ENCODE assay signal across 23 cellular contexts in genomic region chr6:15533379-15534044, GRCh38.
DNase-seq lines count a peak whose midpoint lies in the region; ATAC-seq and TF ChIP-seq lines count a peak whose summit lies in the region.
"Had no signal": no experiment of that assay in that cellular context is flagged by ENCODE, and none has a peak within 500 bp of the region (broad histone marks: within the 10 kb centered on the region; RNA-seq: fewer than 3 reads in every experiment).

No MANE protein-coding gene starts in this region.

- H3K36me3 Mint-ChIP-seq in Caco-2 (ENCODE audit: insufficient read depth, unreplicated experiment), result peaks cover 36% of the 10 kb centered on the region

- H3K4me1 ChIP-seq in Caco-2, result no peaks in the 10 kb centered on the region
- H3K4me1 ChIP-seq in mucosa of descending colon (ENCODE audit: low read depth), result no peaks in the 10 kb centered on the region

- no peaks in the 10 kb centered on the region for H3K4me1 Mint-ChIP-seq in Caco-2 (ENCODE audit: low read depth, unreplicated experiment)
- H3K4me1 Mint-ChIP-seq: activated naive CD8-positive, alpha-beta T cell treated with anti-CD3 and anti-CD28 coated beads, Interleukin-2, amount 50 U/mL, for 24 hours had no signal

- no peak overlapping the region for H3K4me3 Mint-ChIP-seq in Caco-2 (ENCODE audit: unreplicated experiment)
- H3K4me3 Mint-ChIP-seq: activated naive CD8-positive, alpha-beta T cell treated with anti-CD3 and anti-CD28 coated beads, Interleukin-2, amount 50 U/mL, for 24 hours; CD8-positive, alpha-beta T cell; endodermal cell had no signal

- DNase-seq in Caco-2 (no peak), HEK293T (ENCODE audit: extremely low spot score) (no peak), epidermal melanocyte (ENCODE audit: insufficient read length, low spot score) (peak; percentile 8), mucosa of descending colon (no peak), Ammon's horn (ENCODE audit: low spot score) (no peak), Kasumi-1 (lab: John Stamatoyannopoulos, UW) (no peak)
- no peak for DNase-seq in stimulated activated CD4-positive, alpha-beta T cell treated with anti-CD3 and anti-CD28 coated beads, Interleukin-4, amount 100 ng/mL, for 4 hours
- DNase-seq: activated CD4-positive, alpha-beta T cell treated with anti-CD3 and anti-CD28 coated beads for 1 hour; activated naive CD8-positive, alpha-beta T cell treated with anti-CD3 and anti-CD28 coated beads, Interleukin-2, amount 50 U/mL, for 24 hours; body of pancreas; CD8-positive, alpha-beta T cell; DMS53; endodermal cell; NCI-H446; OCI-M1; SHP77; stimulated activated CD4-positive, alpha-beta T cell treated with anti-CD3 and anti-CD28 coated beads, Interleukin-2, amount 100 ng/mL, for 48 hours; stimulated activated naive CD8-positive, alpha-beta T cell treated with anti-CD3 and anti-CD28 coated beads, Interleukin-15, Interleukin-2, amounts not matched to agents 100 U/mL and 50 U/mL, for 24 hours; SW 1271 had no signal

- POLR2A ChIA-PET in Caco-2 (lab: Charles Lee) (no interaction called here), HEK293T (lab: Yijun Ruan, JAX) (interaction anchor here (0.8 kb wide), 1 partner anchor 10 kb away, joined by 3 read pairs; no protein-coding TSS in a partner anchor)

- H3K27ac Mint-ChIP-seq in Caco-2 (ENCODE audit: unreplicated experiment), result peak overlapping the region; percentile 32
- H3K27ac Mint-ChIP-seq: activated naive CD8-positive, alpha-beta T cell treated with anti-CD3 and anti-CD28 coated beads, Interleukin-2, amount 50 U/mL, for 24 hours; activated T-helper 2 cell treated with anti-CD3 and anti-CD28 coated beads, Interferon-gamma antibody, Interleukin-2, Interleukin-4, amounts not matched to agents 10 μg/mL and 5 μg/mL and 100 μg/mL, durations not matched to agents 14 hours and 24 hours and 36 hours; CD8-positive, alpha-beta T cell; endodermal cell had no signal

- BruUV-seq in Caco-2 (replicated peaks; lab: Mats Ljungman, UMichigan), result no TSS peak

- H3K9me3 ChIP-seq in Caco-2, result no peaks in the 10 kb centered on the region
- no peaks in the 10 kb centered on the region for H3K9me3 ChIP-seq in mucosa of descending colon
- H3K9me3 ChIP-seq: body of pancreas had no signal

- intact Hi-C loops in Caco-2 (cut with micrococcal nuclease; ENCODE audit: unreplicated experiment) (no loop called here), mucosa of descending colon (cut with DNase I, micrococcal nuclease) (no loop called here)

- no peak overlapping the region for H3K4me3 ChIP-seq in Caco-2 (ENCODE audit: low read depth, low read length)
- H3K4me3 ChIP-seq in mucosa of descending colon, result no peak overlapping the region
- H3K4me3 ChIP-seq: body of pancreas, GM12878, hepatocyte had no signal

- H3K27me3 ChIP-seq in Caco-2 (replicated peaks; ENCODE audit: control insufficient read depth, insufficient read depth, low read length), result no peaks in the 10 kb centered on the region
- H3K27me3 ChIP-seq: body of pancreas, hepatocyte had no signal

- H3K9me3 Mint-ChIP-seq in Caco-2 (ENCODE audit: unreplicated experiment), result no peaks in the 10 kb centered on the region
- H3K9me3 Mint-ChIP-seq: activated naive CD8-positive, alpha-beta T cell treated with anti-CD3 and anti-CD28 coated beads, Interleukin-2, amount 50 U/mL, for 24 hours; activated T-helper 2 cell treated with anti-CD3 and anti-CD28 coated beads, Interferon-gamma antibody, Interleukin-2, Interleukin-4, amounts not matched to agents 10 μg/mL and 5 μg/mL and 100 μg/mL, durations not matched to agents 14 hours and 24 hours and 36 hours; CD8-positive, alpha-beta T cell had no signal

- CTCF ChIA-PET in Caco-2 (lab: Charles Lee) (no interaction called here), HEK293T (lab: Yijun Ruan, JAX) (no interaction called here)

- TF ChIP-seq CTCF in Caco-2 (IDR thresholded peaks at IDR 0.05; ENCODE audit: insufficient read depth in 1 of 2, low read depth in 1 of 2, low read length in 1 of 2, severe bottlenecking in 1 of 2, unreplicated experiment in 1 of 2) (no peak), mucosa of descending colon (IDR thresholded peaks at IDR 0.05) (no peak)

- no peaks in the 10 kb centered on the region; the same call in 1 of the 2 replicates for H3K36me3 ChIP-seq in Caco-2 (ENCODE audit: control insufficient read depth, insufficient read depth, low read length)
- no peaks in the 10 kb centered on the region for H3K36me3 ChIP-seq in mucosa of descending colon (ENCODE audit: low read depth)

- peak; percentile 15 for ATAC-seq in mucosa of descending colon
- no peak for ATAC-seq in HG02885 (IDR thresholded peaks at IDR 0.05; ENCODE audit: poor library complexity, unreplicated experiment)
- ATAC-seq: activated naive CD8-positive, alpha-beta T cell treated with anti-CD3 and anti-CD28 coated beads, Interleukin-2, amount 50 U/mL, for 24 hours; body of pancreas; CD8-positive, alpha-beta T cell; GM12878; stimulated activated naive CD8-positive, alpha-beta T cell treated with anti-CD3 and anti-CD28 coated beads, Interleukin-15, Interleukin-2, amounts not matched to agents 100 U/mL and 50 U/mL, for 24 hours had no signal

- no peaks in the 10 kb centered on the region for H3K27me3 Mint-ChIP-seq in Caco-2 (ENCODE audit: insufficient read depth, unreplicated experiment)
- H3K27me3 Mint-ChIP-seq: activated naive CD8-positive, alpha-beta T cell treated with anti-CD3 and anti-CD28 coated beads, Interleukin-2, amount 50 U/mL, for 24 hours had no signal

TF ChIP-seq in HEK293T, 16 proteins besides CTCF, POLR2A, EP300 and RAD21:
- TF ChIP-seq PKNOX1 (IDR thresholded peaks at IDR 0.05), result 0 out of 2 replicates have a peak, but pooled peaks have one; percentile 24
- TF ChIP-seq NFRKB (IDR thresholded peaks at IDR 0.05), result no peak
